Comparison of ENCODE assay signal across 24 cellular contexts in genomic region chr19:4538601-4538954, GRCh38. TPM values are rescaled to one million over a fixed set of nuclear protein-coding genes. Genes with fewer than 3 reads are reported as not detected.
A peak's percentile ranks its signal among the peaks of the same experiment; 100 is the strongest.
DNase-seq lines count a peak whose midpoint lies in the region; ATAC-seq and TF ChIP-seq lines count a peak whose summit lies in the region.
"Had no signal": no experiment of that assay in that cellular context is flagged by ENCODE, and none has a peak within 500 bp of the region (broad histone marks: within the 10 kb centered on the region; RNA-seq: fewer than 3 reads in every experiment).

No MANE protein-coding gene starts in this region.

- CTCF ChIA-PET in activated CD4-positive, alpha-beta T cell treated with anti-CD3 and anti-CD28 coated beads for 36 hours (lab: Charles Lee), result interaction anchor here (0.5 kb wide), 1 partner anchor 208 kb away, joined by 3 read pairs; no protein-coding TSS in a partner anchor

- no peaks in the 10 kb centered on the region for H3K9me3 ChIP-seq in mononuclear cell (ENCODE audit: low read depth, low read length)
- H3K9me3 ChIP-seq: BE2C, MG63 had no signal

- ATAC-seq in activated CD4-positive, alpha-beta T cell treated with anti-CD3 and anti-CD28 coated beads for 36 hours, result no peak
- ATAC-seq: naive thymus-derived CD4-positive, alpha-beta T cell; T-cell had no signal

- H3K4me1 ChIP-seq in mononuclear cell (ENCODE audit: insufficient read depth, low read length), result peaks cover 67% of the 10 kb centered on the region

- intact Hi-C loops in CD14-positive monocyte (cut with micrococcal nuclease), result no loop called here
- intact Hi-C loops in activated CD4-positive, alpha-beta T cell treated with anti-CD3 and anti-CD28 coated beads for 36 hours (cut with DNase I, micrococcal nuclease), result no loop called here

- H3K4me3 ChIP-seq in mononuclear cell (ENCODE audit: low read length), result peak overlapping the region; percentile 37
- H3K4me3 ChIP-seq: left ventricle myocardium inferior, MG63 had no signal

- no peak overlapping the region for H3K4me3 Mint-ChIP-seq in CD14-positive monocyte
- no peak overlapping the region for H3K4me3 Mint-ChIP-seq in activated CD4-positive, alpha-beta T cell treated with anti-CD3 and anti-CD28 coated beads for 36 hours
- H3K4me3 Mint-ChIP-seq: activated CD4-positive, alpha-beta memory T cell treated with anti-CD3 and anti-CD28 coated beads for 36 hours; activated naive CD4-positive, alpha-beta T cell treated with anti-CD3 and anti-CD28 coated beads, Interleukin-2, amount 10 ng/mL, durations not matched to agents 7 days and 5 days; naive thymus-derived CD4-positive, alpha-beta T cell; T-cell had no signal

- peaks cover 2 to 12% (median 6%) of the 10 kb centered on the region in 7 donors for H3K9me3 Mint-ChIP-seq in CD14-positive monocyte
- peaks cover 2% of the 10 kb centered on the region for H3K9me3 Mint-ChIP-seq in activated CD4-positive, alpha-beta T cell treated with anti-CD3 and anti-CD28 coated beads for 36 hours (ENCODE audit: low read depth)
- H3K9me3 Mint-ChIP-seq: T-cell had no signal

- H3K4me1 Mint-ChIP-seq in CD14-positive monocyte, result peaks cover 72% of the 10 kb centered on the region
- H3K4me1 Mint-ChIP-seq in activated CD4-positive, alpha-beta T cell treated with anti-CD3 and anti-CD28 coated beads for 36 hours, result peaks cover 16% of the 10 kb centered on the region

- POLR2A ChIA-PET in activated CD4-positive, alpha-beta T cell treated with anti-CD3 and anti-CD28 coated beads for 36 hours (lab: Charles Lee), result no interaction called here

- no peaks in the 10 kb centered on the region for H3K27me3 ChIP-seq in mononuclear cell (ENCODE audit: insufficient read depth, low read length)
- H3K27me3 ChIP-seq: BE2C, MG63 had no signal

- DNase-seq in CD14-positive monocyte (ENCODE audit: low spot score) (no peak), NCI-H2029 (lab: John Stamatoyannopoulos, UW) (peak; percentile 65), NCI-H774 (lab: John Stamatoyannopoulos, UW) (peak; percentile 37), NOMO-1 treated with DMSO at 0.1 percent for 48 hours (lab: John Stamatoyannopoulos, UW; ENCODE audit: unreplicated experiment) (no peak), globus pallidus (ENCODE audit: low spot score) (no peak), SKM-1 treated with dmso at 0.1 percent for 144 hours (lab: John Stamatoyannopoulos, UW; ENCODE audit: unreplicated experiment) (no peak)
- DNase-seq in activated CD4-positive, alpha-beta T cell treated with anti-CD3 and anti-CD28 coated beads for 36 hours, result no peak
- DNase-seq: activated CD8-positive, alpha-beta memory T cell treated with anti-CD3 and anti-CD28 coated beads, Interleukin-2, amount 50 U/mL, for 4 hours; activated naive CD4-positive, alpha-beta T cell treated with anti-CD3 and anti-CD28 coated beads, Interleukin-2, amount 10 ng/mL, durations not matched to agents 7 days and 5 days; amniotic stem cell; BE2C; DND-41; glutamatergic neuron; islet precursor cell; left ventricle myocardium inferior; MG63; naive thymus-derived CD4-positive, alpha-beta T cell; NCI-H1694; NCI-H524 treated with DMSO at 0.1 percent for 48 hours; T-cell; trophoblast cell had no signal

- no peak for TF ChIP-seq CTCF in CD14-positive monocyte (IDR thresholded peaks at IDR 0.05)

- peaks cover 0 to 4% of the 10 kb centered on the region in 2 donors for H3K36me3 Mint-ChIP-seq in CD14-positive monocyte
- no peaks in the 10 kb centered on the region for H3K36me3 Mint-ChIP-seq in activated CD4-positive, alpha-beta T cell treated with anti-CD3 and anti-CD28 coated beads for 36 hours (ENCODE audit: low read depth)
- H3K36me3 Mint-ChIP-seq: activated naive CD4-positive, alpha-beta T cell treated with anti-CD3 and anti-CD28 coated beads, Interleukin-2, amount 10 ng/mL, durations not matched to agents 7 days and 5 days; T-cell had no signal

- H3K27me3 Mint-ChIP-seq in CD14-positive monocyte (ENCODE audit: low read depth in 3 of 3), result peaks cover 2 to 11% (median 3%) of the 10 kb centered on the region in 3 donors
- peaks cover 7% of the 10 kb centered on the region for H3K27me3 Mint-ChIP-seq in activated CD4-positive, alpha-beta T cell treated with anti-CD3 and anti-CD28 coated beads for 36 hours

- H3K27ac Mint-ChIP-seq in CD14-positive monocyte, result peak overlapping the region in 6 of 7 donors; percentile 21 to 99 (median 66)
- H3K27ac Mint-ChIP-seq in activated CD4-positive, alpha-beta T cell treated with anti-CD3 and anti-CD28 coated beads for 36 hours, result no peak overlapping the region
- H3K27ac Mint-ChIP-seq: activated CD4-positive, alpha-beta memory T cell treated with anti-CD3 and anti-CD28 coated beads for 36 hours; activated naive CD4-positive, alpha-beta T cell treated with anti-CD3 and anti-CD28 coated beads, Interleukin-2, amount 10 ng/mL, durations not matched to agents 7 days and 5 days; naive thymus-derived CD4-positive, alpha-beta T cell; T-cell had no signal

RNA-seq across cellular contexts. Expression of gene LRG1, which starts 1.3 kb away (rescaled TPM):
- polyA plus RNA-seq in CD14-positive monocyte, result 1 to 10 TPM; 5.5 to 9.6 TPM
- 4.7 TPM for total RNA-seq in mononuclear cell
- under 1 TPM; 0.35 to 0.57 TPM for total RNA-seq in activated CD4-positive, alpha-beta T cell treated with anti-CD3 and anti-CD28 coated beads for 36 hours
- total RNA-seq: osteoblast had no signal

RNA-seq across cellular contexts. Expression of gene PLIN5, which starts 3.6 kb away (rescaled TPM):
- under 1 TPM; 0.28 to 0.58 TPM for polyA plus RNA-seq in CD14-positive monocyte
- total RNA-seq in mononuclear cell, result 0.21 TPM
- total RNA-seq in activated CD4-positive, alpha-beta T cell treated with anti-CD3 and anti-CD28 coated beads for 36 hours, result not detected

RNA-seq across cellular contexts. Expression of gene PLIN4, which starts 20.3 kb away (rescaled TPM):
- under 1 TPM in 1 of 2 donors, not detected in 1; 0.05 TPM for polyA plus RNA-seq in CD14-positive monocyte
- total RNA-seq in mononuclear cell, result 0.10 TPM
- not detected for total RNA-seq in activated CD4-positive, alpha-beta T cell treated with anti-CD3 and anti-CD28 coated beads for 36 hours

RNA-seq across cellular contexts. Expression of gene SEMA6B, which starts 20.9 kb away (rescaled TPM):
- under 1 TPM; 0.12 to 0.87 TPM for polyA plus RNA-seq in CD14-positive monocyte
- 6.0 TPM for total RNA-seq in mononuclear cell
- total RNA-seq in activated CD4-positive, alpha-beta T cell treated with anti-CD3 and anti-CD28 coated beads for 36 hours, result not detected
- polyA plus RNA-seq: naive thymus-derived CD4-positive, alpha-beta T cell had no signal

Comparison
In these comparisons a context has a peak if more than half of its experiments do, and no peak if none do; other contexts are left out.
1. DNase-seq: peak in NCI-H2029 (single experiment) and NCI-H774 (single experiment); none in CD14-positive monocyte (single experiment), activated CD4-positive, alpha-beta T cell treated with anti-CD3 and anti-CD28 coated beads for 36 hours (single experiment), NOMO-1 treated with DMSO at 0.1 percent for 48 hours (single experiment), globus pallidus (single experiment) and SKM-1 treated with dmso at 0.1 percent for 144 hours (single experiment).